Comparison of ENCODE assay signal across 1 cellular context in genomic region chr9:135499326-135500070, GRCh38.
TF ChIP-seq lines count a peak whose summit lies in the region.

No MANE protein-coding gene starts in this region.

TF ChIP-seq in PFSK-1, 5 proteins besides CTCF, POLR2A, EP300 and RAD21 (continued from another document):
- TF ChIP-seq REST (IDR thresholded peaks at IDR 0.05; ENCODE audit: insufficient read depth in 1 of 2, low read depth in 2 of 2, low read length in 2 of 2) (no peak), TAF1 (IDR thresholded peaks at IDR 0.05; ENCODE audit: borderline replicate concordance, insufficient read depth, low read length) (no peak), POLR2AphosphoS5 (IDR thresholded peaks at IDR 0.05; ENCODE audit: low read depth, low read length) (no peak)
TF ChIP-seq in PFSK-1: peak in this region for 1.
